21 cellular contexts compared by ENCODE assay signal in genomic region chr2:133293544-133294270, GRCh38.
DNase-seq lines count a peak whose midpoint lies in the region; ATAC-seq lines count a peak whose summit lies in the region.
"Had no signal": no experiment of that assay in that cellular context is flagged by ENCODE, and none has a peak within 500 bp of the region (broad histone marks: within the 10 kb centered on the region; RNA-seq: fewer than 3 reads in every experiment).

No MANE protein-coding gene starts in this region.

- H3K36me3 Mint-ChIP-seq in stimulated activated naive B cell treated with anti-CD40 and anti-IgM and Interleukin-4, amounts not matched to agents 10 μg/mL and 1 μg/mL and 100 μg/mL, for 72 hours, result no peaks in the 10 kb centered on the region
- H3K36me3 Mint-ChIP-seq: activated CD4-positive, alpha-beta memory T cell treated with anti-CD3 and anti-CD28 coated beads for 36 hours; naive thymus-derived CD8-positive, alpha-beta T cell had no signal

- no peaks in the 10 kb centered on the region for H3K9me3 Mint-ChIP-seq in stimulated activated naive B cell treated with anti-CD40 and anti-IgM and Interleukin-4, amounts not matched to agents 10 μg/mL and 1 μg/mL and 100 μg/mL, for 72 hours
- H3K9me3 Mint-ChIP-seq: activated CD4-positive, alpha-beta memory T cell treated with anti-CD3 and anti-CD28 coated beads for 36 hours; activated T-helper 1 cell treated with anti-CD3 and anti-CD28 coated beads, Interleukin-12 subunit alpha, Interleukin-12 subunit beta, Interleukin-2, Interleukin-4 antibody, amounts not matched to agents 30 ng/mL and 10 ng/mL and 1 ng/mL, durations not matched to agents 14 hours and 24 hours and 36 hours; dendritic cell treated with granulocyte-macrophage colony-stimulating factor and Interleukin-4, amounts not matched to agents 40 ng/mL and 50 ng/mL, for 4 days; GM23338 had no signal

- peak overlapping the region; percentile 51 for H3K4me3 ChIP-seq in SK-N-MC
- H3K4me3 ChIP-seq: adrenal gland, esophagus squamous epithelium, GM23338, right atrium auricular region, SJCRH30, thyroid gland had no signal

- no peak overlapping the region for H3K4me3 Mint-ChIP-seq in stimulated activated naive B cell treated with anti-CD40 and anti-IgM and Interleukin-4, amounts not matched to agents 10 μg/mL and 1 μg/mL and 100 μg/mL, for 72 hours
- H3K4me3 Mint-ChIP-seq: activated CD4-positive, alpha-beta memory T cell treated with anti-CD3 and anti-CD28 coated beads for 36 hours; activated T-helper 1 cell treated with anti-CD3 and anti-CD28 coated beads, Interleukin-12 subunit alpha, Interleukin-12 subunit beta, Interleukin-2, Interleukin-4 antibody, amounts not matched to agents 30 ng/mL and 10 ng/mL and 1 ng/mL, durations not matched to agents 14 hours and 24 hours and 36 hours; dendritic cell treated with granulocyte-macrophage colony-stimulating factor and Interleukin-4, amounts not matched to agents 40 ng/mL and 50 ng/mL, for 4 days; GM23338; naive thymus-derived CD8-positive, alpha-beta T cell had no signal

- no peaks in the 10 kb centered on the region for H3K9me3 ChIP-seq in SK-N-MC (ENCODE audit: low read depth, low read length)
- H3K9me3 ChIP-seq: adrenal gland, esophagus squamous epithelium, right atrium auricular region, SJCRH30, thyroid gland had no signal

- no peaks in the 10 kb centered on the region for H3K4me1 Mint-ChIP-seq in stimulated activated naive B cell treated with anti-CD40 and anti-IgM and Interleukin-4, amounts not matched to agents 10 μg/mL and 1 μg/mL and 100 μg/mL, for 72 hours
- H3K4me1 Mint-ChIP-seq: naive thymus-derived CD8-positive, alpha-beta T cell had no signal

- H3K27ac ChIP-seq in SK-N-MC, result peak overlapping the region; percentile 38; the same call in 1 of the 2 replicates
- H3K27ac ChIP-seq: adrenal gland, esophagus squamous epithelium, right atrium auricular region, SJCRH30, thyroid gland had no signal

- H3K36me3 ChIP-seq in SK-N-MC (ENCODE audit: insufficient read depth, low read length), result no peaks in the 10 kb centered on the region
- H3K36me3 ChIP-seq: adrenal gland, esophagus squamous epithelium, right atrium auricular region, SJCRH30, thyroid gland had no signal

- no peak overlapping the region for H3K9ac ChIP-seq in SK-N-MC (ENCODE audit: insufficient read length)

- H3K27me3 Mint-ChIP-seq in stimulated activated naive B cell treated with anti-CD40 and anti-IgM and Interleukin-4, amounts not matched to agents 10 μg/mL and 1 μg/mL and 100 μg/mL, for 72 hours, result peaks cover 3 to 6% of the 10 kb centered on the region in 2 donors
- H3K27me3 Mint-ChIP-seq: activated CD4-positive, alpha-beta memory T cell treated with anti-CD3 and anti-CD28 coated beads for 36 hours; dendritic cell treated with granulocyte-macrophage colony-stimulating factor and Interleukin-4, amounts not matched to agents 40 ng/mL and 50 ng/mL, for 4 days had no signal

- no peak for ATAC-seq in stimulated activated naive B cell treated with anti-CD40 and anti-IgM and Interleukin-4, amounts not matched to agents 10 μg/mL and 1 μg/mL and 100 μg/mL, for 72 hours (replicated peaks)
- ATAC-seq: GM23338; naive thymus-derived CD8-positive, alpha-beta T cell had no signal

- DNase-seq in NCI-H187 treated with DMSO at 0.1 percent for 48 hours (lab: John Stamatoyannopoulos, UW), result peak; percentile 11
- no peak for DNase-seq in NCI-H187 (lab: John Stamatoyannopoulos, UW)
- DNase-seq in SK-N-MC (ENCODE audit: low read depth, low spot score), result no peak
- peak; percentile 55 for DNase-seq in iris pigment epithelial cell (ENCODE audit: low read depth)
- peak; percentile 68 for DNase-seq in stromal cell of bone marrow (ENCODE audit: low read depth)
- no peak for DNase-seq in NCI-H226
- no peak for DNase-seq in stimulated activated naive B cell treated with anti-CD40 and anti-IgM and Interleukin-4, amounts not matched to agents 10 μg/mL and 1 μg/mL and 100 μg/mL, for 72 hours
- no peak for DNase-seq in OCI-M2 (lab: John Stamatoyannopoulos, UW; ENCODE audit: unreplicated experiment)
- DNase-seq: activated CD4-positive, alpha-beta memory T cell treated with anti-CD3 and anti-CD28 coated beads for 36 hours; adrenal gland; Calu3; esophagus squamous epithelium; naive thymus-derived CD8-positive, alpha-beta T cell; SJCRH30; stimulated activated CD4-positive, alpha-beta T cell treated with anti-CD3 and anti-CD28 coated beads, Interleukin-2, amount 100 ng/mL, for 48 hours; stimulated activated CD8-positive, alpha-beta memory T cell treated with anti-CD3 and anti-CD28 coated beads, Interleukin-4, amount 100 ng/mL, for 48 hours; thyroid gland had no signal

- no peak overlapping the region for H3K27ac Mint-ChIP-seq in stimulated activated naive B cell treated with anti-CD40 and anti-IgM and Interleukin-4, amounts not matched to agents 10 μg/mL and 1 μg/mL and 100 μg/mL, for 72 hours
- H3K27ac Mint-ChIP-seq: activated CD4-positive, alpha-beta memory T cell treated with anti-CD3 and anti-CD28 coated beads for 36 hours; activated T-helper 1 cell treated with anti-CD3 and anti-CD28 coated beads, Interleukin-12 subunit alpha, Interleukin-12 subunit beta, Interleukin-2, Interleukin-4 antibody, amounts not matched to agents 30 ng/mL and 10 ng/mL and 1 ng/mL, durations not matched to agents 14 hours and 24 hours and 36 hours; dendritic cell treated with granulocyte-macrophage colony-stimulating factor and Interleukin-4, amounts not matched to agents 40 ng/mL and 50 ng/mL, for 4 days; GM23338; naive thymus-derived CD8-positive, alpha-beta T cell had no signal

Comparison
In these comparisons a context has a peak if more than half of its experiments do, and no peak if none do; other contexts are left out.
1. DNase-seq: peak in NCI-H187 treated with DMSO at 0.1 percent for 48 hours (single experiment), iris pigment epithelial cell (single experiment) and stromal cell of bone marrow (single experiment); none in NCI-H187 (0 of 2), SK-N-MC (single experiment), NCI-H226 (single experiment), stimulated activated naive B cell treated with anti-CD40 and anti-IgM and Interleukin-4, amounts not matched to agents 10 μg/mL and 1 μg/mL and 100 μg/mL, for 72 hours (single experiment) and OCI-M2 (single experiment).